ENCODE assay signal across 16 cellular contexts in the genomic region with DNA sequence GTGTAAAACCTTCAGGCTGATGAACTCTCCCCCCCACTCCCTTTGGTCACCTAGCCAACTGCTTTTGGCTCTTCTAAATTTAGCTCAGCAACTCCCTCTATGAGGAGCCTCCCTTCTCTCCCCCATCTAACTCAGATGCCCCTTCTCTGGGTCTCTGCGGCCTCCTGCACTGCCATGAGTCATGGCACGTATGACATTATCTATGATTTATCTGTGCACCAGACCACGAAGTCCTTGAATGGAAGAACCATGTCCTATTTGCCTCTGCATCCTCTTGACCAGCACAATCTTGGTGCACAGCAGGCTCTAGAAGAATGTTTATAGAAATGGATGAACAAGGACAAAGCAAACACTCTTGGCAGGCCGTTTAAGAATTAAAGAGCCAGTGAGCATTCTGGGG. TPM values are rescaled to one million over a fixed set of nuclear protein-coding genes. Genes with fewer than 3 reads are reported as not detected.
DNase-seq lines count a peak whose midpoint lies in the region; ATAC-seq and TF ChIP-seq lines count a peak whose summit lies in the region.
"Had no signal": no experiment of that assay in that cellular context is flagged by ENCODE, and none has a peak within 500 bp of the region (broad histone marks: within the 10 kb centered on the region; RNA-seq: fewer than 3 reads in every experiment).

No MANE protein-coding gene starts in this region.

- H4K20me1 ChIP-seq in GM23248 (ENCODE audit: insufficient read depth): no peaks in the 10 kb centered on the region
- no peaks in the 10 kb centered on the region for H4K20me1 ChIP-seq in fibroblast of lung (ENCODE audit: control insufficient read depth, extremely low read depth, insufficient read depth, low read length)

- peaks cover 19% of the 10 kb centered on the region for H3K4me1 Mint-ChIP-seq in progenitor cell of endocrine pancreas (ENCODE audit: low read depth)
- H3K4me1 Mint-ChIP-seq: activated CD4-positive, alpha-beta T cell treated with anti-CD3 and anti-CD28 coated beads, Interleukin-2, amount 10 ng/mL, durations not matched to agents 24 days and 14 days had no signal

- in situ Hi-C loops in GM23248 (cut with MboI): no loop called here

- DNase-seq in GM23248 (peak; percentile 18), fibroblast of lung (ENCODE audit: low read depth in 2 of 2) (peak; percentile 65 to 81), NCI-H1092 (lab: John Stamatoyannopoulos, UW) (no peak), progenitor cell of endocrine pancreas (ENCODE audit: low spot score, unreplicated experiment) (no peak)
- DNase-seq: activated CD4-positive, alpha-beta T cell treated with anti-CD3 and anti-CD28 coated beads, Interleukin-2, amount 10 ng/mL, durations not matched to agents 24 days and 14 days; GF-D8; Karpas-422; stimulated activated CD4-positive, alpha-beta T cell treated with anti-CD3 and anti-CD28 coated beads, Interleukin-4, amount 100 ng/mL, for 24 hours; stimulated activated naive B cell treated with anti-CD40 and anti-IgM and Interleukin-4, amounts not matched to agents 10 μg/mL and 1 μg/mL and 100 μg/mL, for 72 hours; T-cell had no signal

- 24 to 37% methylated on average over 4 of the region's 4 CpGs for WGBS in GM23248 (ENCODE audit: low coverage in 1 of 2, low lambda C conversion rate in 2 of 2, missing lambda C conversion rate in 2 of 2), 2 experiments

- H3K4me2 ChIP-seq in GM23248 (ENCODE audit: unreplicated experiment) (no peak overlapping the region), fibroblast of lung (ENCODE audit: extremely low read depth, insufficient read depth, low read length) (no peak overlapping the region)

- no peaks in the 10 kb centered on the region for H3K27me3 Mint-ChIP-seq in progenitor cell of endocrine pancreas
- H3K27me3 Mint-ChIP-seq: stimulated activated naive B cell treated with anti-CD40 and anti-IgM and Interleukin-4, amounts not matched to agents 10 μg/mL and 1 μg/mL and 100 μg/mL, for 72 hours had no signal

- peaks cover 14% of the 10 kb centered on the region for H3F3A ChIP-seq in GM23248 (ENCODE audit: insufficient read depth)

- H3K36me3 ChIP-seq in GM23248 (ENCODE audit: low read depth) (no peaks in the 10 kb centered on the region; the same call in 1 of the 2 replicates), fibroblast of lung (ENCODE audit: control insufficient read depth, insufficient read depth, low read length) (peaks cover 7% of the 10 kb centered on the region), rectal smooth muscle tissue (ENCODE audit: control insufficient read depth, insufficient read depth, low read length) (no peaks in the 10 kb centered on the region)
- H3K36me3 ChIP-seq: prostate gland had no signal

- H3K9ac ChIP-seq in GM23248 (no peak overlapping the region), fibroblast of lung (ENCODE audit: insufficient read depth, low read length) (no peak overlapping the region), rectal smooth muscle tissue (ENCODE audit: low read length) (no peak overlapping the region)

- H3K4me3 ChIP-seq in GM23248 (no peak overlapping the region), fibroblast of lung (replicated peaks in 1 of 4; ENCODE audit: control extremely low read depth in 1 of 4, insufficient read depth in 1 of 4, low read depth in 3 of 4, low read length in 4 of 4) (no peak overlapping the region), rectal smooth muscle tissue (ENCODE audit: low read length) (no peak overlapping the region)
- H3K4me3 ChIP-seq: prostate gland had no signal

- no peak overlapping the region for H2AFZ ChIP-seq in GM23248
- no peak overlapping the region for H2AFZ ChIP-seq in fibroblast of lung (ENCODE audit: low read length)

- ATAC-seq in GM21528 (IDR thresholded peaks at IDR 0.05; ENCODE audit: low FRiP score, unreplicated experiment) (no peak), GM18907 (IDR thresholded peaks at IDR 0.05; ENCODE audit: unreplicated experiment) (no peak)
- ATAC-seq: stimulated activated naive B cell treated with anti-CD40 and anti-IgM and Interleukin-4, amounts not matched to agents 10 μg/mL and 1 μg/mL and 100 μg/mL, for 72 hours; T-cell had no signal

- H3K9me3 ChIP-seq in GM23248 (ENCODE audit: low read depth) (no peaks in the 10 kb centered on the region), fibroblast of lung (ENCODE audit: control insufficient read depth, insufficient read depth, low read depth, low read length) (no peaks in the 10 kb centered on the region)
- H3K9me3 ChIP-seq: prostate gland had no signal

- no peaks in the 10 kb centered on the region for H3K9me3 Mint-ChIP-seq in progenitor cell of endocrine pancreas (ENCODE audit: low read depth)
- H3K9me3 Mint-ChIP-seq: activated CD4-positive, alpha-beta T cell treated with anti-CD3 and anti-CD28 coated beads, Interleukin-2, amount 10 ng/mL, durations not matched to agents 24 days and 14 days; activated T-helper 1 cell treated with anti-CD3 and anti-CD28 coated beads, Interleukin-12 subunit alpha, Interleukin-12 subunit beta, Interleukin-2, Interleukin-4 antibody, amounts not matched to agents 30 ng/mL and 10 ng/mL and 1 ng/mL, durations not matched to agents 14 hours and 24 hours and 36 hours; stimulated activated naive B cell treated with anti-CD40 and anti-IgM and Interleukin-4, amounts not matched to agents 10 μg/mL and 1 μg/mL and 100 μg/mL, for 72 hours; T-cell had no signal

- H3K9me2 ChIP-seq in GM23248 (ENCODE audit: insufficient read depth): no peaks in the 10 kb centered on the region

- H3K79me2 ChIP-seq in GM23248 (ENCODE audit: insufficient read depth) (no peaks in the 10 kb centered on the region), fibroblast of lung (ENCODE audit: control insufficient read depth, insufficient read depth, low read length) (no peaks in the 10 kb centered on the region)

- no peak overlapping the region for H3K27ac Mint-ChIP-seq in progenitor cell of endocrine pancreas
- H3K27ac Mint-ChIP-seq: activated CD4-positive, alpha-beta T cell treated with anti-CD3 and anti-CD28 coated beads, Interleukin-2, amount 10 ng/mL, durations not matched to agents 24 days and 14 days; activated T-helper 1 cell treated with anti-CD3 and anti-CD28 coated beads, Interleukin-12 subunit alpha, Interleukin-12 subunit beta, Interleukin-2, Interleukin-4 antibody, amounts not matched to agents 30 ng/mL and 10 ng/mL and 1 ng/mL, durations not matched to agents 14 hours and 24 hours and 36 hours; stimulated activated naive B cell treated with anti-CD40 and anti-IgM and Interleukin-4, amounts not matched to agents 10 μg/mL and 1 μg/mL and 100 μg/mL, for 72 hours; T-cell had no signal

- H3K4me1 ChIP-seq in GM23248 (ENCODE audit: insufficient read depth) (peaks cover 26% of the 10 kb centered on the region), fibroblast of lung (ENCODE audit: control insufficient read depth, extremely low read depth, insufficient read depth, low read length) (peaks cover 30% of the 10 kb centered on the region), rectal smooth muscle tissue (ENCODE audit: control insufficient read depth, insufficient read depth, low read length) (peaks cover 48% of the 10 kb centered on the region)

- no peaks in the 10 kb centered on the region for H3K27me3 ChIP-seq in GM23248 (replicated peaks; ENCODE audit: insufficient read depth)
- no peaks in the 10 kb centered on the region for H3K27me3 ChIP-seq in fibroblast of lung (ENCODE audit: control insufficient read depth, insufficient read depth, low read length)
- no peaks in the 10 kb centered on the region for H3K27me3 ChIP-seq in rectal smooth muscle tissue (ENCODE audit: control insufficient read depth, insufficient read depth, low read length)

- no peak overlapping the region for H3K4me3 Mint-ChIP-seq in progenitor cell of endocrine pancreas (ENCODE audit: low read depth)
- H3K4me3 Mint-ChIP-seq: activated CD4-positive, alpha-beta T cell treated with anti-CD3 and anti-CD28 coated beads, Interleukin-2, amount 10 ng/mL, durations not matched to agents 24 days and 14 days; activated T-helper 1 cell treated with anti-CD3 and anti-CD28 coated beads, Interleukin-12 subunit alpha, Interleukin-12 subunit beta, Interleukin-2, Interleukin-4 antibody, amounts not matched to agents 30 ng/mL and 10 ng/mL and 1 ng/mL, durations not matched to agents 14 hours and 24 hours and 36 hours; stimulated activated naive B cell treated with anti-CD40 and anti-IgM and Interleukin-4, amounts not matched to agents 10 μg/mL and 1 μg/mL and 100 μg/mL, for 72 hours; T-cell had no signal

- H3K36me3 Mint-ChIP-seq in progenitor cell of endocrine pancreas (ENCODE audit: insufficient read depth): peaks cover 21% of the 10 kb centered on the region
- H3K36me3 Mint-ChIP-seq: stimulated activated naive B cell treated with anti-CD40 and anti-IgM and Interleukin-4, amounts not matched to agents 10 μg/mL and 1 μg/mL and 100 μg/mL, for 72 hours; T-cell had no signal

- H3K27ac ChIP-seq in GM23248: no peak overlapping the region
- H3K27ac ChIP-seq in fibroblast of lung (ENCODE audit: insufficient read depth, low read length): no peak overlapping the region
- peak overlapping the region; percentile 84 for H3K27ac ChIP-seq in rectal smooth muscle tissue (ENCODE audit: low read depth, low read length)

- no peak for TF ChIP-seq CTCF in fibroblast of lung (conservative IDR thresholded peaks at IDR 0.05 in 1 of 2, IDR thresholded peaks at IDR 0.05 in 1 of 2; ENCODE audit: low read depth in 1 of 2, low read length in 2 of 2)
- TF ChIP-seq CTCF in progenitor cell of endocrine pancreas (IDR thresholded peaks at IDR 0.05; ENCODE audit: unreplicated experiment): no peak

TF ChIP-seq in PFSK-1, 5 proteins besides CTCF, POLR2A, EP300 and RAD21 (continues in another document):
- no peak for TF ChIP-seq FOXP2 (optimal IDR thresholded peaks at IDR 0.05; ENCODE audit: borderline replicate concordance, extremely low read depth, extremely low read length, insufficient read depth)
- TF ChIP-seq TAF1 (IDR thresholded peaks at IDR 0.05; ENCODE audit: borderline replicate concordance, insufficient read depth, low read length): no peak
- 0 out of 2 replicates have a peak, but pooled peaks have one; percentile 28 for TF ChIP-seq POLR2AphosphoS5 (IDR thresholded peaks at IDR 0.05; ENCODE audit: low read depth, low read length)

RNA-seq across cellular contexts. Expression of a gene that starts 46.0 kb away (rescaled TPM):
- 460 and 520 TPM in 2 replicates for total RNA-seq in GM23248 (2014; rRNA removed; shearing (Covaris generic))
- 1,046 and 1,073 TPM in 2 replicates for polyA plus RNA-seq in GM23248 (2016; fragmentation: Nextera tagmentation; extraction: Ambion mirVana)
- polyA plus RNA-seq in PFSK-1 (2012; ENCODE audit: insufficient read length, low read depth): 2,858 TPM
- 1,035 and 1,237 TPM in 2 replicates for total RNA-seq in fibroblast of lung
- 874 and 1,114 TPM in 2 replicates for polyA plus RNA-seq in fibroblast of lung
- polyA plus RNA-seq in fibroblast of lung (2012): 1,974 and 2,490 TPM in 2 replicates
- polyA minus RNA-seq in fibroblast of lung (ENCODE audit: low replicate concordance): 125 and 220 TPM in 2 replicates
- 731 and 748 TPM in 2 replicates for total RNA-seq in progenitor cell of endocrine pancreas

RNA-seq across cellular contexts. Expression of a gene that starts 46.1 kb away (rescaled TPM):
- 1.4 and 1.5 TPM in 2 replicates for total RNA-seq in GM23248 (2014; rRNA removed; shearing (Covaris generic))
- polyA plus RNA-seq in GM23248 (2016; fragmentation: Nextera tagmentation; extraction: Ambion mirVana) (1.2 and 1.5 TPM in 2 replicates), fibroblast of lung (2.5 and 3.9 TPM in 2 replicates)
- 10.7 TPM for polyA plus RNA-seq in PFSK-1 (2012; ENCODE audit: insufficient read length, low read depth)
- total RNA-seq in fibroblast of lung (5.6 and 13.7 TPM in 2 replicates), progenitor cell of endocrine pancreas (9.2 and 9.4 TPM in 2 replicates)
- polyA plus RNA-seq in fibroblast of lung (2012): 1.5 and 1.6 TPM in 2 replicates
- polyA minus RNA-seq in fibroblast of lung (ENCODE audit: low replicate concordance): 2.0 and 2.7 TPM in 2 replicates

Comparison
In these comparisons a context has a peak if more than half of its experiments do, and no peak if none do; other contexts are left out.
1. DNase-seq: peak in GM23248 (single experiment) and fibroblast of lung (2 of 2); none in NCI-H1092 (single experiment) and progenitor cell of endocrine pancreas (single experiment).